Comparison of ENCODE assay signal across 23 cellular contexts in genomic region chrX:26470946-26471345, GRCh38.
"Had no signal": no experiment of that assay in that cellular context is flagged by ENCODE, and none has a peak within 500 bp of the region (broad histone marks: within the 10 kb centered on the region; RNA-seq: fewer than 3 reads in every experiment).

No MANE protein-coding gene starts in this region.

- H3K9me3 ChIP-seq: lower lobe of right lung, ovary, sigmoid colon, thyroid gland had no signal

- DNase-seq: dermis blood vessel endothelial cell; immature natural killer cell; islet precursor cell; kidney glomerular epithelial cell; left colon; left ventricle myocardium superior; lower lobe of right lung; naive thymus-derived CD8-positive, alpha-beta T cell; nephron progenitor cell; occipital lobe; ovary; posterior cingulate gyrus; psoas muscle; right cardiac atrium; sigmoid colon; stimulated activated CD4-positive, alpha-beta T cell treated with anti-CD3 and anti-CD28 coated beads, Interleukin-2, amount 100 ng/mL, for 24 hours; stimulated activated CD4-positive, alpha-beta T cell treated with anti-CD3 and anti-CD28 coated beads, Interleukin-4, amount 100 ng/mL, for 24 hours; stimulated activated naive CD4-positive, alpha-beta T cell treated with Interleukin-2 at 50 U/mL for 16 hours; stomach; thyroid gland had no signal

- H3K4me1 ChIP-seq: lower lobe of right lung, psoas muscle, sigmoid colon, stomach, thyroid gland had no signal

- H3K4me3 ChIP-seq: coronary artery, lower lobe of right lung, ovary, psoas muscle, sigmoid colon, stomach, thyroid gland had no signal

- H3K36me3 ChIP-seq: lower lobe of right lung, ovary, sigmoid colon, stomach, thyroid gland had no signal

- H3K27ac ChIP-seq: coronary artery, lower lobe of right lung, ovary, psoas muscle, sigmoid colon, stomach, thyroid gland had no signal

- ATAC-seq: left colon; left ventricle myocardium superior; lower lobe of right lung; naive thymus-derived CD8-positive, alpha-beta T cell; psoas muscle; right cardiac atrium; stimulated activated effector memory CD8-positive, alpha-beta T cell treated with anti-CD3 and anti-CD28 coated beads, Interleukin-12 subunit alpha, Interleukin-12 subunit beta, amount 100 ng/mL, for 72 hours had no signal

- FAIRE-seq: frontal cortex had no signal

- H3K27me3 ChIP-seq: ovary, sigmoid colon, stomach, thyroid gland had no signal
